ENCODE assay signal across 8 cellular contexts in the genomic region with DNA sequence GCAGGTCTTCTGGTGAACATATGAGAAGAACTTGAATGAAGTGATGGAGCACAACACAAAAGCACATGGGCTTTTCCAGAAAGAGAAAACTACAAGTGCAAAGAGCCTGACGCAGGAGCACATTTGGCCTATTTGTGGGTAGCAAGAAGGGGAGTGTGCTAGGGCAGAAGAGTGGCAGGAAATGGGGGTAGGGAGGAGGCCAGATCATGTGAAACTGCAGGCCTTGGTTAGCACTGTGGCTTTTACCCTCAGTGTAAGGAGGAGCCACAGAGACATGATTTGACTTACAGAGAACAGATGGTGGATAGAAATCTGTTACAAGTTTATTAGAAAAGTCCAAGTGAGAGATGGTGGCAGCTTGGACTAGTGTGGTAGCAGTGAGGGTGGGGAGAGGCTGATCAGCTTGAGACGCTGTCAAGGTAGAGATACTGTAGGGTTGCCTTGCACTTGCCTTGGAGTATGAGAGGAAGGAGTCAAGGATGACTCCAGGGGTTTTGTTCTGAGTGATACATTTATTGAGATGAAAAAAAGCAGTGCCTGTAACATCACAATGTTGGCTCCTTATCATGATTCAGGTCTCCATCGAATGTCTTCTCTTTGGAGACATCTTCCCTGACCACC.
DNase-seq lines count a peak whose midpoint lies in the region; ATAC-seq lines count a peak whose summit lies in the region.

No MANE protein-coding gene starts in this region.

- in situ Hi-C loops in G401 (cut with HindIII; ENCODE audit: low sequenced_read_pairs), result no loop called here

- ATAC-seq in GM19324 (IDR thresholded peaks at IDR 0.05; ENCODE audit: low FRiP score, unreplicated experiment), result peak; percentile 99
- peak; percentile 100 for ATAC-seq in HG03097 (IDR thresholded peaks at IDR 0.05; ENCODE audit: low FRiP score, unreplicated experiment)

- DNase-seq in activated CD8-positive, alpha-beta memory T cell treated with anti-CD3 and anti-CD28 coated beads for 24 hours, result peak; percentile 73
- peak; percentile 11 to 37 for DNase-seq in stimulated activated CD4-positive, alpha-beta T cell treated with anti-CD3 and anti-CD28 coated beads, Interleukin-2, amount 100 ng/mL, for 24 hours
- DNase-seq in GOT3 (lab: John Stamatoyannopoulos, UW), result no peak
- no peak for DNase-seq in AG20443 (ENCODE audit: low spot score)
- no peak for DNase-seq in G401 (ENCODE audit: low spot score)
- DNase-seq in germinal center (ENCODE audit: low spot score), result no peak

Comparison
In these comparisons a context has a peak if more than half of its experiments do, and no peak if none do; other contexts are left out.
1. DNase-seq: peak in activated CD8-positive, alpha-beta memory T cell treated with anti-CD3 and anti-CD28 coated beads for 24 hours (single experiment) and stimulated activated CD4-positive, alpha-beta T cell treated with anti-CD3 and anti-CD28 coated beads, Interleukin-2, amount 100 ng/mL, for 24 hours (2 of 2); none in GOT3 (single experiment), AG20443 (single experiment), G401 (single experiment) and germinal center (single experiment).